Comparison of ENCODE assay signal across 23 cellular contexts in genomic region chr1:116356673-116357072, GRCh38. TPM values are rescaled to one million over a fixed set of nuclear protein-coding genes. Genes with fewer than 3 reads are reported as not detected.
DNase-seq lines count a peak whose midpoint lies in the region; ATAC-seq and TF ChIP-seq lines count a peak whose summit lies in the region.
"Had no signal": no experiment of that assay in that cellular context is flagged by ENCODE, and none has a peak within 500 bp of the region (broad histone marks: within the 10 kb centered on the region; RNA-seq: fewer than 3 reads in every experiment).

No MANE protein-coding gene starts in this region.

- peak overlapping the region; percentile 9; the same call in 1 of the 2 replicates for H3K4me3 ChIP-seq in ACC112 (ENCODE audit: low read depth, low read length)
- H3K4me3 ChIP-seq: colonic mucosa, neural progenitor cell, spleen, uterus had no signal

- H3K27ac Mint-ChIP-seq in HFFc6: peak overlapping the region; percentile 62
- H3K27ac Mint-ChIP-seq in T-helper 17 cell: peak overlapping the region; percentile 6
- H3K27ac Mint-ChIP-seq in activated CD8-positive, alpha-beta T cell treated with anti-CD3 and anti-CD28 coated beads for 36 hours: no peak overlapping the region
- H3K27ac Mint-ChIP-seq: activated B cell treated with CpG ODN at 0.5 μM for 24 hours; activated CD8-positive, alpha-beta T cell treated with anti-CD3 and anti-CD28 coated beads, Interleukin-2, amount 10 ng/mL, durations not matched to agents 7 days and 5 days; activated naive CD4-positive, alpha-beta T cell treated with anti-CD3 and anti-CD28 coated beads, Interleukin-2, amount 10 ng/mL, durations not matched to agents 7 days and 5 days; neural progenitor cell had no signal

- CTCF ChIA-PET in activated CD8-positive, alpha-beta T cell treated with anti-CD3 and anti-CD28 coated beads for 36 hours (lab: Charles Lee): interaction anchor here (0.7 to 1.2 kb wide), 3 partner anchors 14 to 218 kb away, joined by 3 to 4 read pairs (median 3); no protein-coding TSS in a partner anchor

- no peak for TF ChIP-seq CTCF in HFFc6 (IDR thresholded peaks at IDR 0.05)
- TF ChIP-seq CTCF in activated CD8-positive, alpha-beta T cell treated with anti-CD3 and anti-CD28 coated beads for 36 hours (IDR thresholded peaks at IDR 0.05): no peak

- H3K4me1 Mint-ChIP-seq in HFFc6 (ENCODE audit: low read depth): peaks cover 59% of the 10 kb centered on the region
- H3K4me1 Mint-ChIP-seq in T-helper 17 cell: peaks cover 26% of the 10 kb centered on the region
- H3K4me1 Mint-ChIP-seq in activated CD8-positive, alpha-beta T cell treated with anti-CD3 and anti-CD28 coated beads for 36 hours (ENCODE audit: low read depth): peaks cover 19% of the 10 kb centered on the region

- DNase-seq in HFFc6 (peak; percentile 33), T-helper 17 cell (no peak), fibroblast of peridontal ligament (ENCODE audit: extremely low read depth) (peak; percentile 71), cerebellum (ENCODE audit: low spot score) (no peak), D341Med (ENCODE audit: low spot score) (no peak)
- DNase-seq in activated CD8-positive, alpha-beta T cell treated with anti-CD3 and anti-CD28 coated beads for 36 hours: no peak
- DNase-seq: activated B cell treated with CpG ODN at 0.5 μM for 24 hours; activated CD8-positive, alpha-beta T cell treated with anti-CD3 and anti-CD28 coated beads, Interleukin-2, amount 10 ng/mL, durations not matched to agents 7 days and 5 days; activated naive CD4-positive, alpha-beta T cell treated with anti-CD3 and anti-CD28 coated beads, Interleukin-2, amount 10 ng/mL, durations not matched to agents 7 days and 5 days; activated T-cell treated with anti-CD3 and anti-CD28 coated beads, Interleukin-2, amount 50 U/mL, for 48 hours; colonic mucosa; NCI-H1048; NCI-H2081 treated with DMSO at 0.1 percent for 48 hours; NCI-H510A; spleen; stimulated activated CD4-positive, alpha-beta T cell treated with anti-CD3 and anti-CD28 coated beads, Interleukin-4, amount 100 ng/mL, for 4 hours; uterus had no signal

- peaks cover 28% of the 10 kb centered on the region for H3K4me1 ChIP-seq in ACC112 (ENCODE audit: control insufficient read depth, insufficient read depth, low read length, unreplicated experiment)
- H3K4me1 ChIP-seq: colonic mucosa, uterus had no signal

- H3K27me3 ChIP-seq in ACC112 (ENCODE audit: insufficient read depth, low read length): no peaks in the 10 kb centered on the region
- H3K27me3 ChIP-seq: colonic mucosa, neural progenitor cell, spleen, uterus had no signal

- H3K36me3 Mint-ChIP-seq in HFFc6 (ENCODE audit: low read depth): no peaks in the 10 kb centered on the region
- H3K36me3 Mint-ChIP-seq in T-helper 17 cell (ENCODE audit: low read depth): no peaks in the 10 kb centered on the region
- H3K36me3 Mint-ChIP-seq in activated CD8-positive, alpha-beta T cell treated with anti-CD3 and anti-CD28 coated beads for 36 hours (ENCODE audit: low read depth): no peaks in the 10 kb centered on the region
- H3K36me3 Mint-ChIP-seq: neural progenitor cell had no signal

- ATAC-seq in T-helper 17 cell (no peak), GM21576 (IDR thresholded peaks at IDR 0.05; ENCODE audit: unreplicated experiment) (no peak)
- ATAC-seq in activated CD8-positive, alpha-beta T cell treated with anti-CD3 and anti-CD28 coated beads for 36 hours: no peak
- ATAC-seq: activated CD8-positive, alpha-beta T cell treated with anti-CD3 and anti-CD28 coated beads, Interleukin-2, amount 10 ng/mL, durations not matched to agents 7 days and 5 days; Right ventricle myocardium inferior had no signal

- H3K27ac ChIP-seq in ACC112 (ENCODE audit: low read depth, low read length): peak overlapping the region; percentile 75
- H3K27ac ChIP-seq: C4-2B, colonic mucosa, KMS-11, neural progenitor cell, spleen, uterus had no signal

- H3K27me3 Mint-ChIP-seq in HFFc6 (ENCODE audit: insufficient read depth) (no peaks in the 10 kb centered on the region), T-helper 17 cell (no peaks in the 10 kb centered on the region)
- H3K27me3 Mint-ChIP-seq in activated CD8-positive, alpha-beta T cell treated with anti-CD3 and anti-CD28 coated beads for 36 hours: no peaks in the 10 kb centered on the region
- H3K27me3 Mint-ChIP-seq: activated naive CD4-positive, alpha-beta T cell treated with anti-CD3 and anti-CD28 coated beads, Interleukin-2, amount 10 ng/mL, durations not matched to agents 7 days and 5 days had no signal

- no peaks in the 10 kb centered on the region for H3K9me3 Mint-ChIP-seq in HFFc6
- H3K9me3 Mint-ChIP-seq in activated CD8-positive, alpha-beta T cell treated with anti-CD3 and anti-CD28 coated beads for 36 hours: no peaks in the 10 kb centered on the region
- H3K9me3 Mint-ChIP-seq: activated B cell treated with CpG ODN at 0.5 μM for 24 hours; activated naive CD4-positive, alpha-beta T cell treated with anti-CD3 and anti-CD28 coated beads, Interleukin-2, amount 10 ng/mL, durations not matched to agents 7 days and 5 days; neural progenitor cell had no signal

- H3K79me2 ChIP-seq in ACC112 (ENCODE audit: control insufficient read depth, insufficient read depth, low read length, unreplicated experiment): no peaks in the 10 kb centered on the region

- POLR2A ChIA-PET in activated CD8-positive, alpha-beta T cell treated with anti-CD3 and anti-CD28 coated beads for 36 hours (lab: Charles Lee): interaction anchor here (1.1 kb wide), 1 partner anchor 62 kb away, joined by 3 read pairs; no protein-coding TSS in a partner anchor

- H3K4me3 Mint-ChIP-seq in HFFc6 (peak overlapping the region; percentile 28; the same call in 1 of the 2 replicates), T-helper 17 cell (no peak overlapping the region)
- no peak overlapping the region for H3K4me3 Mint-ChIP-seq in activated CD8-positive, alpha-beta T cell treated with anti-CD3 and anti-CD28 coated beads for 36 hours
- H3K4me3 Mint-ChIP-seq: activated B cell treated with CpG ODN at 0.5 μM for 24 hours; activated CD8-positive, alpha-beta T cell treated with anti-CD3 and anti-CD28 coated beads, Interleukin-2, amount 10 ng/mL, durations not matched to agents 7 days and 5 days; activated naive CD4-positive, alpha-beta T cell treated with anti-CD3 and anti-CD28 coated beads, Interleukin-2, amount 10 ng/mL, durations not matched to agents 7 days and 5 days; neural progenitor cell had no signal

- no peaks in the 10 kb centered on the region for H3K36me3 ChIP-seq in ACC112 (ENCODE audit: insufficient read depth, low read length)
- H3K36me3 ChIP-seq: colonic mucosa, neural progenitor cell, spleen, uterus had no signal

- intact Hi-C loops in activated CD8-positive, alpha-beta T cell treated with anti-CD3 and anti-CD28 coated beads for 36 hours (cut with micrococcal nuclease): no loop called here

- H2AFZ ChIP-seq in ACC112 (ENCODE audit: low read length, unreplicated experiment): peak overlapping the region; percentile 84
- H2AFZ ChIP-seq: neural progenitor cell had no signal

- no peaks in the 10 kb centered on the region for H3K9me3 ChIP-seq in T-helper 17 cell (ENCODE audit: control insufficient read depth, low read length, poor library complexity, severe bottlenecking)
- H3K9me3 ChIP-seq: colonic mucosa, spleen, uterus had no signal

RNA-seq across cellular contexts. Expression of gene ATP1A1, which starts 16.4 kb away (rescaled TPM):
- 100 to 1,000 TPM; 192 to 244 (median 222) TPM for total RNA-seq in HFFc6 (2021; fragmentation: NEBNext Ultra II Directional; extraction: Animal tissue kit (Norgen Biotek cat#: 25700))
- total RNA-seq in T-helper 17 cell (100 to 1,000 TPM; 259 to 313 TPM), cerebellum (69.9 TPM)
- 100 to 1,000 TPM; 201 to 202 TPM for total RNA-seq in activated CD8-positive, alpha-beta T cell treated with anti-CD3 and anti-CD28 coated beads for 36 hours

Comparison
In these comparisons a context has a peak if more than half of its experiments do, and no peak if none do; other contexts are left out.
1. DNase-seq: peak in HFFc6 (single experiment) and fibroblast of peridontal ligament (single experiment); none in T-helper 17 cell (0 of 3), activated CD8-positive, alpha-beta T cell treated with anti-CD3 and anti-CD28 coated beads for 36 hours (single experiment), cerebellum (single experiment) and D341Med (single experiment).